11 cellular contexts compared by ENCODE assay signal in genomic region chrX:72142094-72142843, GRCh38. TPM values are rescaled to one million over a fixed set of nuclear protein-coding genes. Genes with fewer than 3 reads are reported as not detected.
DNase-seq lines count a peak whose midpoint lies in the region; ATAC-seq, FAIRE-seq and TF ChIP-seq lines count a peak whose summit lies in the region.
"Had no signal": no experiment of that assay in that cellular context is flagged by ENCODE, and none has a peak within 500 bp of the region (broad histone marks: within the 10 kb centered on the region; RNA-seq: fewer than 3 reads in every experiment).

No MANE protein-coding gene starts in this region.

- H3K4me2 ChIP-seq in SK-N-SH = no peak overlapping the region
- no peak overlapping the region for H3K4me2 ChIP-seq in astrocyte (ENCODE audit: low read length)

- no peaks in the 10 kb centered on the region for H3F3A ChIP-seq in SK-N-SH (replicated peaks; ENCODE audit: insufficient read depth)

- H2AFZ ChIP-seq in SK-N-SH (ENCODE audit: low read depth) (no peak overlapping the region), astrocyte (ENCODE audit: low read depth, low read length) (no peak overlapping the region)

- H3K4me1 Mint-ChIP-seq in astrocyte (ENCODE audit: low read depth, unreplicated experiment) (no peaks in the 10 kb centered on the region), type B pancreatic cell (ENCODE audit: unreplicated experiment) (peaks cover 5% of the 10 kb centered on the region)
- peaks cover 30% of the 10 kb centered on the region for H3K4me1 Mint-ChIP-seq in activated T-cell treated with anti-CD3 and anti-CD28 coated beads, Interleukin-2, amount 50 U/mL, for 72 hours (ENCODE audit: low read depth)

- TF ChIP-seq CTCF in SK-N-SH (IDR thresholded peaks at IDR 0.05) (no peak), astrocyte (IDR thresholded peaks at IDR 0.05; ENCODE audit: insufficient read depth, low read depth, low read length) (no peak), type B pancreatic cell (conservative IDR thresholded peaks at IDR 0.05) (no peak)

- H3K9me3 Mint-ChIP-seq in astrocyte (ENCODE audit: unreplicated experiment) (no peaks in the 10 kb centered on the region), type B pancreatic cell (no peaks in the 10 kb centered on the region)
- no peaks in the 10 kb centered on the region for H3K9me3 Mint-ChIP-seq in activated T-cell treated with anti-CD3 and anti-CD28 coated beads, Interleukin-2, amount 50 U/mL, for 72 hours
- H3K9me3 Mint-ChIP-seq: activated T-helper 17 cell treated with anti-CD3 and anti-CD28 coated beads, Interleukin-2, amount 50 U/mL, for 72 hours had no signal

- DNase-seq in SK-N-SH (peak; percentile 54), NCI-H2171 (lab: John Stamatoyannopoulos, UW) (peak; percentile 81), astrocyte (ENCODE audit: low read depth) (peak; percentile 57), type B pancreatic cell (ENCODE audit: extremely low spot score, unreplicated experiment) (no peak)
- DNase-seq in activated T-cell treated with anti-CD3 and anti-CD28 coated beads, Interleukin-2, amount 50 U/mL, for 72 hours = no peak
- DNase-seq: mesenchymal stem cell had no signal

- no peaks in the 10 kb centered on the region for H4K20me1 ChIP-seq in SK-N-SH (ENCODE audit: insufficient read depth)
- no peaks in the 10 kb centered on the region for H4K20me1 ChIP-seq in astrocyte (ENCODE audit: insufficient read depth, low read length)

- no peaks in the 10 kb centered on the region for H3K9me2 ChIP-seq in SK-N-SH

- H3K79me2 ChIP-seq in SK-N-SH (ENCODE audit: insufficient read depth) (no peaks in the 10 kb centered on the region), astrocyte (ENCODE audit: insufficient read depth, low read length) (no peaks in the 10 kb centered on the region)

- no peak overlapping the region for H3K4me3 Mint-ChIP-seq in astrocyte (ENCODE audit: unreplicated experiment)
- peak overlapping the region; percentile 44 for H3K4me3 Mint-ChIP-seq in type B pancreatic cell
- no peak overlapping the region for H3K4me3 Mint-ChIP-seq in activated T-cell treated with anti-CD3 and anti-CD28 coated beads, Interleukin-2, amount 50 U/mL, for 72 hours

- CTCF ChIA-PET in SK-N-SH (lab: Yijun Ruan, JAX) = interaction anchor here (1.1 to 1.3 kb wide), 3 partner anchors 9 to 143 kb away, joined by 3 to 4 read pairs (median 3); no protein-coding TSS in a partner anchor

- POLR2A ChIA-PET in SK-N-SH (lab: Yijun Ruan, JAX) = interaction anchor here (0.6 to 2.8 kb wide), 2 partner anchors 10 to 39 kb away, joined by 3 to 8 read pairs; partner anchors contain the start of genes PIN4 and RTL5

- H3K36me3 ChIP-seq in SK-N-SH (replicated peaks in 1 of 2; ENCODE audit: control insufficient read depth in 1 of 2, insufficient read depth in 2 of 2, low read length in 1 of 2) (peaks cover 0 to 2% of the 10 kb centered on the region in 2 experiments), astrocyte (ENCODE audit: insufficient read depth, low read length) (no peaks in the 10 kb centered on the region)

- H3K4me1 ChIP-seq in SK-N-SH (ENCODE audit: control insufficient read depth in 1 of 2, insufficient read depth in 2 of 2, low read depth in 1 of 2, low read length in 1 of 2) = peaks cover 0 to 10% of the 10 kb centered on the region in 2 experiments; a peak in 2 of 4 replicates
- no peaks in the 10 kb centered on the region for H3K4me1 ChIP-seq in astrocyte (ENCODE audit: insufficient read depth, low read length)

- WGBS in SK-N-SH (ENCODE audit: low lambda C conversion rate) = 59% methylated on average over 8 of the region's 8 CpGs

- H3K27me3 ChIP-seq in SK-N-SH (ENCODE audit: insufficient read depth) (peaks cover 10% of the 10 kb centered on the region; the same call in 1 of the 2 replicates), astrocyte (ENCODE audit: insufficient read depth, low read length) (no peaks in the 10 kb centered on the region)

- H3K36me3 Mint-ChIP-seq in astrocyte (ENCODE audit: low read depth, unreplicated experiment) (peaks cover 16% of the 10 kb centered on the region), type B pancreatic cell (peaks cover 4% of the 10 kb centered on the region)
- H3K36me3 Mint-ChIP-seq in activated T-cell treated with anti-CD3 and anti-CD28 coated beads, Interleukin-2, amount 50 U/mL, for 72 hours (ENCODE audit: insufficient read depth in 2 of 2) = no peaks in the 10 kb centered on the region

- H3K4me3 ChIP-seq in SK-N-SH (ENCODE audit: low read depth in 2 of 2, low read length in 1 of 2) (no peak overlapping the region), astrocyte (ENCODE audit: insufficient read depth, low read depth, low read length) (no peak overlapping the region)

- no peaks in the 10 kb centered on the region for H3K27me3 Mint-ChIP-seq in astrocyte (ENCODE audit: low read depth, unreplicated experiment)
- no peaks in the 10 kb centered on the region for H3K27me3 Mint-ChIP-seq in type B pancreatic cell
- H3K27me3 Mint-ChIP-seq in activated T-cell treated with anti-CD3 and anti-CD28 coated beads, Interleukin-2, amount 50 U/mL, for 72 hours (ENCODE audit: low read depth) = peaks cover 67% of the 10 kb centered on the region
- H3K27me3 Mint-ChIP-seq: activated T-helper 17 cell treated with anti-CD3 and anti-CD28 coated beads, Interleukin-2, amount 50 U/mL, for 72 hours had no signal

- TF ChIP-seq EP300 in SK-N-SH (IDR thresholded peaks at IDR 0.05; ENCODE audit: borderline replicate concordance in 1 of 2, low read depth in 1 of 2, low read length in 1 of 2) = no peak

- H3K9me3 ChIP-seq in SK-N-SH (no peaks in the 10 kb centered on the region), astrocyte (ENCODE audit: insufficient read depth, low read depth, low read length) (no peaks in the 10 kb centered on the region)

- H3K9ac ChIP-seq in SK-N-SH (no peak overlapping the region), astrocyte (ENCODE audit: low read length) (no peak overlapping the region)

- ATAC-seq in SK-N-SH treated with all-trans-retinoic acid at 6 μM for 48 hours (no peak), HG03521 (IDR thresholded peaks at IDR 0.05; ENCODE audit: unreplicated experiment) (no peak), GM19455 (IDR thresholded peaks at IDR 0.05; ENCODE audit: unreplicated experiment) (no peak)
- no peak for ATAC-seq in activated T-cell treated with anti-CD3 and anti-CD28 coated beads, Interleukin-2, amount 50 U/mL, for 72 hours (replicated peaks in 1 of 2)

- no peak for TF ChIP-seq RAD21 in SK-N-SH (IDR thresholded peaks at IDR 0.05; ENCODE audit: low read length)

- H3K27ac ChIP-seq in SK-N-SH (ENCODE audit: low read depth in 2 of 2, low read length in 1 of 2) = peak overlapping the region in 1 of 2 experiments; percentile 50; a peak in 2 of 4 replicates
- H3K27ac ChIP-seq in astrocyte (ENCODE audit: low read depth, low read length) = no peak overlapping the region

- no peak for FAIRE-seq in astrocyte (lab: Jason Lieb, UNC)
- FAIRE-seq: A204.1 had no signal

- H3K27ac Mint-ChIP-seq in astrocyte (ENCODE audit: unreplicated experiment) = no peak overlapping the region
- peak overlapping the region; percentile 27 for H3K27ac Mint-ChIP-seq in type B pancreatic cell
- H3K27ac Mint-ChIP-seq in activated T-cell treated with anti-CD3 and anti-CD28 coated beads, Interleukin-2, amount 50 U/mL, for 72 hours = no peak overlapping the region
- H3K27ac Mint-ChIP-seq: activated T-helper 17 cell treated with anti-CD3 and anti-CD28 coated beads, Interleukin-2, amount 50 U/mL, for 72 hours had no signal

TF ChIP-seq in SK-N-SH, 30 proteins besides CTCF, POLR2A, EP300 and RAD21 (continues in another document):
- no peak for TF ChIP-seq FOXJ3 (CRISPR knock-in tag; IDR thresholded peaks at IDR 0.05)
- no peak for TF ChIP-seq EZH2phosphoT487 (IDR thresholded peaks at IDR 0.05; ENCODE audit: borderline replicate concordance, low read depth)
- no peak for TF ChIP-seq RFX5 (IDR thresholded peaks at IDR 0.05; ENCODE audit: low read length)
- TF ChIP-seq, protein P1, sequence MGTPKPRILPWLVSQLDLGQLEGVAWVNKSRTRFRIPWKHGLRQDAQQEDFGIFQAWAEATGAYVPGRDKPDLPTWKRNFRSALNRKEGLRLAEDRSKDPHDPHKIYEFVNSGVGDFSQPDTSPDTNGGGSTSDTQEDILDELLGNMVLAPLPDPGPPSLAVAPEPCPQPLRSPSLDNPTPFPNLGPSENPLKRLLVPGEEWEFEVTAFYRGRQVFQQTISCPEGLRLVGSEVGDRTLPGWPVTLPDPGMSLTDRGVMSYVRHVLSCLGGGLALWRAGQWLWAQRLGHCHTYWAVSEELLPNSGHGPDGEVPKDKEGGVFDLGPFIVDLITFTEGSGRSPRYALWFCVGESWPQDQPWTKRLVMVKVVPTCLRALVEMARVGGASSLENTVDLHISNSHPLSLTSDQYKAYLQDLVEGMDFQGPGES (IDR thresholded peaks at IDR 0.05; ENCODE audit: low read depth, low read length) = no peak
- TF ChIP-seq TAF1 (IDR thresholded peaks at IDR 0.05; ENCODE audit: borderline replicate concordance, low read depth, low read length) = no peak

TF ChIP-seq in SK-N-SH treated with all-trans-retinoic acid at 6 μM for 48 hours, 23 proteins besides CTCF, POLR2A, EP300 and RAD21 (continues in another document):
- no peak for TF ChIP-seq TOX (CRISPR knock-in tag; IDR thresholded peaks at IDR 0.05; ENCODE audit: borderline replicate concordance)
- TF ChIP-seq RARB (CRISPR knock-in tag; IDR thresholded peaks at IDR 0.05) = no peak

RNA-seq across cellular contexts. Expression of gene RTL5, which starts 10.6 kb away (rescaled TPM):
- 1.5 and 1.8 TPM in 2 replicates for polyA plus RNA-seq in SK-N-SH (2012; rRNA removed)
- 1.8 and 2.6 TPM in 2 replicates for polyA plus RNA-seq in SK-N-SH (2012; cell fraction: cytosol; rRNA removed)
- 5.9 and 6.6 TPM in 2 replicates for polyA plus RNA-seq in SK-N-SH (2012; cell fraction: nucleus; rRNA removed)
- total RNA-seq in astrocyte (13.2 and 16.1 TPM in 2 replicates), type B pancreatic cell (ENCODE audit: low replicate concordance) (16.1 and 21.9 TPM in 2 replicates)
- under 1 TPM; 0.17 to 0.74 TPM for total RNA-seq in activated T-cell treated with anti-CD3 and anti-CD28 coated beads, Interleukin-2, amount 50 U/mL, for 72 hours

RNA-seq across cellular contexts. Expression of gene PIN4, which starts 39.3 kb away (rescaled TPM):
- 22.3 and 29.8 TPM in 2 replicates for polyA plus RNA-seq in SK-N-SH (2012; rRNA removed)
- 31.2 and 78.5 TPM in 2 replicates for polyA plus RNA-seq in SK-N-SH (2012; cell fraction: cytosol; rRNA removed)
- polyA plus RNA-seq in SK-N-SH (2012; cell fraction: nucleus; rRNA removed) = 5.0 and 10.0 TPM in 2 replicates
- 7.9 and 8.7 TPM in 2 replicates for total RNA-seq in astrocyte
- 12.3 and 17.4 TPM in 2 replicates for total RNA-seq in type B pancreatic cell (ENCODE audit: low replicate concordance)
- 1 to 10 TPM; 4.7 to 6.2 TPM for total RNA-seq in activated T-cell treated with anti-CD3 and anti-CD28 coated beads, Interleukin-2, amount 50 U/mL, for 72 hours

Comparison
In these comparisons a context has a peak if more than half of its experiments do, and no peak if none do; other contexts are left out.
1. DNase-seq: peak in SK-N-SH (single experiment), NCI-H2171 (single experiment) and astrocyte (single experiment); none in type B pancreatic cell (single experiment) and activated T-cell treated with anti-CD3 and anti-CD28 coated beads, Interleukin-2, amount 50 U/mL, for 72 hours (0 of 2).